8 cellular contexts compared by ENCODE assay signal in genomic region chr17:35577826-35578194, GRCh38. TPM values are rescaled to one million over a fixed set of nuclear protein-coding genes. Genes with fewer than 3 reads are reported as not detected.
DNase-seq lines count a peak whose midpoint lies in the region; ATAC-seq, FAIRE-seq and TF ChIP-seq lines count a peak whose summit lies in the region.

No MANE protein-coding gene starts in this region.

- peak overlapping the region; percentile 94 for H3K4me3 Mint-ChIP-seq in Calu3 (ENCODE audit: low read depth, unreplicated experiment)

- H3K9me3 Mint-ChIP-seq in Calu3 (ENCODE audit: low read depth, unreplicated experiment), result no peaks in the 10 kb centered on the region

- DNase-seq in Calu3 (no peak), M059J (ENCODE audit: low read depth) (peak; percentile 20), caudate nucleus (lab: John Stamatoyannopoulos, UW) (peak in 1 of 61 donors; percentile 34), lower lobe of right lung (no peak), D721Med (ENCODE audit: insufficient read length, low spot score) (no peak), SW 1271 (lab: John Stamatoyannopoulos, UW) (no peak)

- H3K4me3 ChIP-seq in lower lobe of right lung (peak overlapping the region; percentile 84), urinary bladder (ENCODE audit: low read depth, low read length) (peak overlapping the region; percentile 78)

- intact Hi-C loops in Calu3 (cut with micrococcal nuclease; ENCODE audit: unreplicated experiment) (no loop called here), lower lobe of right lung (cut with DNase I) (no loop called here)

- CTCF ChIA-PET in Calu3 (lab: Charles Lee), result interaction anchor here (1.0 to 2.1 kb wide), 6 partner anchors 9 to 320 kb away, joined by 3 to 6 read pairs (median 5); partner anchors contain the start of gene AP2B1

- H3K36me3 ChIP-seq in lower lobe of right lung (peaks cover 36% of the 10 kb centered on the region), urinary bladder (ENCODE audit: insufficient read depth) (peaks cover 1% of the 10 kb centered on the region)

- WGBS in urinary bladder, result 3% methylated on average over 8 of the region's 8 CpGs

- BruUV-seq in Calu3 (replicated peaks; lab: Mats Ljungman, UMichigan), result no TSS peak

- peaks cover 22% of the 10 kb centered on the region for H3K36me3 Mint-ChIP-seq in Calu3 (ENCODE audit: insufficient read depth, unreplicated experiment)

- FAIRE-seq in D721Med (lab: Jason Lieb, UNC), result no peak

- H3K27me3 Mint-ChIP-seq in Calu3 (ENCODE audit: unreplicated experiment), result no peaks in the 10 kb centered on the region

- TF ChIP-seq CTCF in Calu3 (IDR thresholded peaks at IDR 0.05; ENCODE audit: unreplicated experiment) (no peak), lower lobe of right lung (IDR thresholded peaks at IDR 0.05) (no peak), D721Med (IDR thresholded peaks at IDR 0.05; ENCODE audit: insufficient read depth, missing control alignments) (no peak)

- peak overlapping the region; percentile 63 for H3K27ac Mint-ChIP-seq in Calu3 (ENCODE audit: unreplicated experiment)

- H3K4me1 Mint-ChIP-seq in Calu3 (ENCODE audit: low read depth, unreplicated experiment), result no peaks in the 10 kb centered on the region

- peaks cover 22% of the 10 kb centered on the region for H3K4me1 ChIP-seq in lower lobe of right lung
- no peaks in the 10 kb centered on the region for H3K4me1 ChIP-seq in urinary bladder (ENCODE audit: insufficient read depth)

- peak; percentile 26 to 41 for ATAC-seq in lower lobe of right lung
- no peak for ATAC-seq in HG03432 (IDR thresholded peaks at IDR 0.05; ENCODE audit: unreplicated experiment)

- no peaks in the 10 kb centered on the region for H3K9me3 ChIP-seq in lower lobe of right lung

- H3K27me3 ChIP-seq in lower lobe of right lung (ENCODE audit: low read depth), result no peaks in the 10 kb centered on the region

- H3K27ac ChIP-seq in caudate nucleus (ENCODE audit: low read depth, low read length) (peak overlapping the region; percentile 68), lower lobe of right lung (peak overlapping the region; percentile 93), urinary bladder (ENCODE audit: low read depth) (peak overlapping the region; percentile 79)

RNA-seq across cellular contexts. Expression of gene PEX12, which starts 0.6 kb away (rescaled TPM):
- total RNA-seq in Calu3 (2022), result 3.4 and 4.1 TPM in 2 replicates
- total RNA-seq in M059J (2014; rRNA removed; shearing (Covaris generic)), result 7.0 and 8.8 TPM in 2 replicates
- total RNA-seq in lower lobe of right lung, result 7.0 TPM
- total RNA-seq in urinary bladder, result 5.8 TPM
- polyA plus RNA-seq in urinary bladder, result 6.3 TPM

RNA-seq across cellular contexts. Expression of gene AP2B1, which starts 9.3 kb away (rescaled TPM):
- total RNA-seq in Calu3 (2022), result 309 and 320 TPM in 2 replicates
- 48.5 and 75.5 TPM in 2 replicates for total RNA-seq in M059J (2014; rRNA removed; shearing (Covaris generic))
- total RNA-seq in lower lobe of right lung, result 145 TPM
- total RNA-seq in urinary bladder, result 69.7 TPM
- 60.5 TPM for polyA plus RNA-seq in urinary bladder

RNA-seq across cellular contexts. Expression of gene SLFN14, which starts 17.2 kb away (rescaled TPM):
- total RNA-seq in Calu3 (2022), result not detected in 2 replicates
- not detected in 2 replicates for total RNA-seq in M059J (2014; rRNA removed; shearing (Covaris generic))
- total RNA-seq in lower lobe of right lung, result 0.59 TPM
- total RNA-seq in urinary bladder, result 0.48 TPM
- polyA plus RNA-seq in urinary bladder, result not detected

RNA-seq across cellular contexts. Expression of gene SLFN12L, which starts 40.3 kb away (rescaled TPM):
- 0.14 and 0.51 TPM in 2 replicates for total RNA-seq in Calu3 (2022)
- 0.37 and 1.4 TPM in 2 replicates for total RNA-seq in M059J (2014; rRNA removed; shearing (Covaris generic))
- 4.0 TPM for total RNA-seq in lower lobe of right lung
- 3.6 TPM for total RNA-seq in urinary bladder
- polyA plus RNA-seq in urinary bladder, result 0.30 TPM
